ENCODE assay signal across 8 cellular contexts in the genomic region with DNA sequence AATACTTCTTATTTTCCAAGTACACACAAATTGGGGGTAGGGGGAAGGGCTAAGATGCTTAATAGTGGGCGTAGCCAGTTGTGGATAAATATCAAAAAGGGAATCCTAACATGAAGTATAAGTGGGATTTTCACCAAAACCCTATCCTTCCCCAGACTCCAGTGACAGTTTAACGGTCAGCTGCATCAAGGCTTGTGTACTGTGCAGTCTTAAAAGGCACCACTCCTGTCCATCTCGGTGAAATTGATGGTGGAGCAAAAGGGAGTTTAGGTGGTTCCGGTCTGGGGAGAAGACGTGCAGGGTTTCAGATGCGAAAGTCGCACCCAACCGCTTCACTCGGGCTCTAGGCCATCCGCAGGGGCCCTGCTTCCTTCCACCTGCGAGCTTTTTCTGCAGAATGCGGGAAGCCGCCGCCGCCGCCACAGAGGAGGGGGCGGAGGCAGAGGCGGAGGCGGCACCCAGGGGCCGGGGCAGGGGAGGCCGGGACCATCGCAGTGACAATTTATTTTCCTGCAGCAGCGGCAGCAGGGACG. TPM values are rescaled to one million over a fixed set of nuclear protein-coding genes. Genes with fewer than 3 reads are reported as not detected.
A peak's percentile ranks its signal among the peaks of the same experiment; 100 is the strongest.
DNase-seq lines count a peak whose midpoint lies in the region; ATAC-seq and TF ChIP-seq lines count a peak whose summit lies in the region.

A gene (plus strand): TSS at position 492 of the 533 bp plus-strand sequence. CDS start 21,464 bp downstream, outside the sequence.

- TF ChIP-seq CTCF in mammary epithelial cell (conservative IDR thresholded peaks at IDR 0.05 in 1 of 2, IDR thresholded peaks at IDR 0.05 in 1 of 2; ENCODE audit: extremely low read depth in 1 of 2, insufficient read depth in 1 of 2, low read depth in 1 of 2, low read length in 2 of 2) (no peak), liver (IDR thresholded peaks at IDR 0.05; ENCODE audit: low read depth, low read length, missing input control) (no peak)

- H3K9me3 ChIP-seq in ES-I3 (ENCODE audit: control insufficient read depth, insufficient read depth, low read length) (no peaks in the 10 kb centered on the region), KOPT-K1 (ENCODE audit: insufficient read depth, low read length, poor library complexity, severe bottlenecking) (no peaks in the 10 kb centered on the region), mammary epithelial cell (replicated peaks; ENCODE audit: insufficient read depth, low read length) (no peaks in the 10 kb centered on the region), liver (ENCODE audit: control insufficient read depth in 4 of 4, low read length in 3 of 4) (no peaks in the 10 kb centered on the region)

- intact Hi-C loops in mammary epithelial cell (cut with micrococcal nuclease), result loop anchor here (2.0 to 5.0 kb wide), 4 partner anchors 29 to 112 kb away; a partner anchor contains a TSS

- no peaks in the 10 kb centered on the region for H4K20me1 ChIP-seq in mammary epithelial cell (ENCODE audit: insufficient read depth, low read length)

- H3K4me2 ChIP-seq in mammary epithelial cell (ENCODE audit: insufficient read depth, low read depth, low read length), result peak within 1 kb of the TSS; percentile 85

- H3K27me3 ChIP-seq in mammary epithelial cell (ENCODE audit: insufficient read depth, low read length), result no peaks in the 10 kb centered on the region
- no peaks in the 10 kb centered on the region for H3K27me3 ChIP-seq in liver (ENCODE audit: control insufficient read depth in 4 of 4, insufficient read depth in 4 of 4, low read length in 3 of 4)

- no peak for TF ChIP-seq RAD21 in liver (IDR thresholded peaks at IDR 0.05)

- peak within 1 kb of the TSS; percentile 92 for H2AFZ ChIP-seq in mammary epithelial cell (ENCODE audit: low read depth, low read length)

- H3K27ac ChIP-seq in KOPT-K1 (ENCODE audit: low read depth, low read length, poor library complexity, severe bottlenecking), result peak within 1 kb of the TSS; percentile 88
- H3K27ac ChIP-seq in mammary epithelial cell (ENCODE audit: insufficient read depth, low read depth, low read length), result peak within 1 kb of the TSS; percentile 71
- H3K27ac ChIP-seq in liver (ENCODE audit: low read depth in 1 of 2, low read length in 2 of 2), result peak within 1 kb of the TSS; percentile 94 to 96

- H3K36me3 ChIP-seq in ES-I3 (ENCODE audit: insufficient read depth, low read length), result no peaks in the 10 kb centered on the region
- peaks cover 26% of the 10 kb centered on the region for H3K36me3 ChIP-seq in KOPT-K1 (ENCODE audit: insufficient read depth, low read length)
- no peaks in the 10 kb centered on the region for H3K36me3 ChIP-seq in mammary epithelial cell (ENCODE audit: insufficient read depth, low read length)
- H3K36me3 ChIP-seq in liver (ENCODE audit: control insufficient read depth in 4 of 4, insufficient read depth in 3 of 4, low read depth in 1 of 4, low read length in 3 of 4), result no peaks in the 10 kb centered on the region

- BruUV-seq in mammary epithelial cell (replicated peaks; lab: Mats Ljungman, UMichigan), result no TSS peak

- H3K9ac ChIP-seq in ES-I3 (ENCODE audit: low read depth, low read length) (peak within 1 kb of the TSS; percentile 75), mammary epithelial cell (ENCODE audit: insufficient read depth, low read length) (peak within 1 kb of the TSS; percentile 43), liver (ENCODE audit: low read depth in 1 of 2, low read length in 2 of 2) (peak within 1 kb of the TSS; percentile 43 to 77)

- in situ Hi-C loops in mammary epithelial cell (cut with MboI; ENCODE audit: low sequenced_read_pairs in 2 of 2), result no loop called here

- dilution Hi-C loops in mammary epithelial cell (cut with HindIII; ENCODE audit: low sequenced_read_pairs), result no loop called here

- peak; percentile 61 for DNase-seq in UCSD-AML1 (lab: John Stamatoyannopoulos, UW; ENCODE audit: unreplicated experiment)
- no peak for DNase-seq in mammary epithelial cell
- peak; percentile 49 to 80 (median 63) for DNase-seq in stimulated activated CD4-positive, alpha-beta T cell treated with anti-CD3 and anti-CD28 coated beads, TNF-alpha, amount 100 ng/mL, for 24 hours (ENCODE audit: low read depth in 3 of 3)
- no peak for DNase-seq in NCI-H2107 treated with DMSO at 0.1 percent for 48 hours (lab: John Stamatoyannopoulos, UW; ENCODE audit: unreplicated experiment)

- peak within 1 kb of the TSS; percentile 76 to 96 (median 78) for H3K4me3 ChIP-seq in mammary epithelial cell (replicated peaks in 1 of 3; ENCODE audit: insufficient read depth in 1 of 3, low read depth in 2 of 3, low read length in 3 of 3)
- peak within 1 kb of the TSS; percentile 68 to 94 (median 90) for H3K4me3 ChIP-seq in liver (ENCODE audit: low read depth in 1 of 3, low read length in 3 of 3)

- peaks cover 3% of the 10 kb centered on the region; the same call in 1 of the 2 replicates for H3K4me1 ChIP-seq in ES-I3 (ENCODE audit: insufficient read depth, low read length)
- H3K4me1 ChIP-seq in mammary epithelial cell (ENCODE audit: insufficient read depth, low read length), result peaks cover 35% of the 10 kb centered on the region
- H3K4me1 ChIP-seq in liver (ENCODE audit: control insufficient read depth in 4 of 4, insufficient read depth in 4 of 4, low read length in 3 of 4), result peaks cover 0 to 12% (median 8%) of the 10 kb centered on the region in 4 donors

- peak; percentile 52 for ATAC-seq in GM21737 (IDR thresholded peaks at IDR 0.05; ENCODE audit: unreplicated experiment)

- CTCF ChIA-PET in mammary epithelial cell (lab: Charles Lee; ENCODE audit: low non-redundant PET), result interaction anchor here (0.6 to 1.0 kb wide), 2 partner anchors 31 to 305 kb away, joined by 3 to 4 read pairs; no protein-coding TSS in a partner anchor

- 4% methylated on average over 11 of the region's 24 CpGs for WGBS in mammary epithelial cell (ENCODE audit: low coverage, missing lambda C conversion rate)
- 2% methylated on average over 24 of the region's 24 CpGs for WGBS in liver

- peaks cover 21% of the 10 kb centered on the region for H3K79me2 ChIP-seq in mammary epithelial cell (ENCODE audit: insufficient read depth, low read length)

TF ChIP-seq in liver, 16 proteins besides CTCF, POLR2A, EP300 and RAD21 (continues in another document):
- TF ChIP-seq YY1 (IDR thresholded peaks at IDR 0.05) (no peak), FOXA1 (IDR thresholded peaks at IDR 0.05) (no peak), HNF4A (conservative IDR thresholded peaks at IDR 0.05) (no peak), SP1 (IDR thresholded peaks at IDR 0.05) (no peak), TAF1 (conservative IDR thresholded peaks at IDR 0.05) (no peak), JUND (IDR thresholded peaks at IDR 0.05) (no peak), GABPA (IDR thresholded peaks at IDR 0.05 in 1 of 2, conservative IDR thresholded peaks at IDR 0.05 in 1 of 2) (no peak), FOXA2 (IDR thresholded peaks at IDR 0.05) (no peak), EGR1 (IDR thresholded peaks at IDR 0.05; ENCODE audit: low read depth in 2 of 2) (no peak), RXRA (IDR thresholded peaks at IDR 0.05) (no peak), NR2F2 (IDR thresholded peaks at IDR 0.05) (no peak)
- TF ChIP-seq, protein P1, sequence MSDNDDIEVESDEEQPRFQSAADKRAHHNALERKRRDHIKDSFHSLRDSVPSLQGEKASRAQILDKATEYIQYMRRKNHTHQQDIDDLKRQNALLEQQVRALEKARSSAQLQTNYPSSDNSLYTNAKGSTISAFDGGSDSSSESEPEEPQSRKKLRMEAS (IDR thresholded peaks at IDR 0.05), result no peak
- TF ChIP-seq, protein P2, sequence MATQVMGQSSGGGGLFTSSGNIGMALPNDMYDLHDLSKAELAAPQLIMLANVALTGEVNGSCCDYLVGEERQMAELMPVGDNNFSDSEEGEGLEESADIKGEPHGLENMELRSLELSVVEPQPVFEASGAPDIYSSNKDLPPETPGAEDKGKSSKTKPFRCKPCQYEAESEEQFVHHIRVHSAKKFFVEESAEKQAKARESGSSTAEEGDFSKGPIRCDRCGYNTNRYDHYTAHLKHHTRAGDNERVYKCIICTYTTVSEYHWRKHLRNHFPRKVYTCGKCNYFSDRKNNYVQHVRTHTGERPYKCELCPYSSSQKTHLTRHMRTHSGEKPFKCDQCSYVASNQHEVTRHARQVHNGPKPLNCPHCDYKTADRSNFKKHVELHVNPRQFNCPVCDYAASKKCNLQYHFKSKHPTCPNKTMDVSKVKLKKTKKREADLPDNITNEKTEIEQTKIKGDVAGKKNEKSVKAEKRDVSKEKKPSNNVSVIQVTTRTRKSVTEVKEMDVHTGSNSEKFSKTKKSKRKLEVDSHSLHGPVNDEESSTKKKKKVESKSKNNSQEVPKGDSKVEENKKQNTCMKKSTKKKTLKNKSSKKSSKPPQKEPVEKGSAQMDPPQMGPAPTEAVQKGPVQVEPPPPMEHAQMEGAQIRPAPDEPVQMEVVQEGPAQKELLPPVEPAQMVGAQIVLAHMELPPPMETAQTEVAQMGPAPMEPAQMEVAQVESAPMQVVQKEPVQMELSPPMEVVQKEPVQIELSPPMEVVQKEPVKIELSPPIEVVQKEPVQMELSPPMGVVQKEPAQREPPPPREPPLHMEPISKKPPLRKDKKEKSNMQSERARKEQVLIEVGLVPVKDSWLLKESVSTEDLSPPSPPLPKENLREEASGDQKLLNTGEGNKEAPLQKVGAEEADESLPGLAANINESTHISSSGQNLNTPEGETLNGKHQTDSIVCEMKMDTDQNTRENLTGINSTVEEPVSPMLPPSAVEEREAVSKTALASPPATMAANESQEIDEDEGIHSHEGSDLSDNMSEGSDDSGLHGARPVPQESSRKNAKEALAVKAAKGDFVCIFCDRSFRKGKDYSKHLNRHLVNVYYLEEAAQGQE (IDR thresholded peaks at IDR 0.05), result no peak
- TF ChIP-seq, protein P3, sequence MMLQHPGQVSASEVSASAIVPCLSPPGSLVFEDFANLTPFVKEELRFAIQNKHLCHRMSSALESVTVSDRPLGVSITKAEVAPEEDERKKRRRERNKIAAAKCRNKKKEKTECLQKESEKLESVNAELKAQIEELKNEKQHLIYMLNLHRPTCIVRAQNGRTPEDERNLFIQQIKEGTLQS (IDR thresholded peaks at IDR 0.05), result no peak

RNA-seq across cellular contexts. Expression of the gene that starts here (rescaled TPM):
- total RNA-seq in mammary epithelial cell (1 to 10 TPM; 2.2 to 2.9 TPM), liver (1 to 10 TPM; 5.5 to 8.0 TPM)
- polyA plus RNA-seq in mammary epithelial cell (4.2 TPM), liver (1 to 10 TPM; 1.3 to 1.9 TPM)
- polyA minus RNA-seq in mammary epithelial cell, result not detected

Comparison
In these comparisons a context has a peak if more than half of its experiments do, and no peak if none do; other contexts are left out.
1. DNase-seq: peak in UCSD-AML1 (single experiment) and stimulated activated CD4-positive, alpha-beta T cell treated with anti-CD3 and anti-CD28 coated beads, TNF-alpha, amount 100 ng/mL, for 24 hours (3 of 3); none in mammary epithelial cell (single experiment) and NCI-H2107 treated with DMSO at 0.1 percent for 48 hours (single experiment).
2. Peak in every context shown above with its lines, with median percentiles within 50 percentile points of each other: H3K9ac ChIP-seq and H3K27ac ChIP-seq.